ENCODE assay signal across 10 cellular contexts in the genomic region with DNA sequence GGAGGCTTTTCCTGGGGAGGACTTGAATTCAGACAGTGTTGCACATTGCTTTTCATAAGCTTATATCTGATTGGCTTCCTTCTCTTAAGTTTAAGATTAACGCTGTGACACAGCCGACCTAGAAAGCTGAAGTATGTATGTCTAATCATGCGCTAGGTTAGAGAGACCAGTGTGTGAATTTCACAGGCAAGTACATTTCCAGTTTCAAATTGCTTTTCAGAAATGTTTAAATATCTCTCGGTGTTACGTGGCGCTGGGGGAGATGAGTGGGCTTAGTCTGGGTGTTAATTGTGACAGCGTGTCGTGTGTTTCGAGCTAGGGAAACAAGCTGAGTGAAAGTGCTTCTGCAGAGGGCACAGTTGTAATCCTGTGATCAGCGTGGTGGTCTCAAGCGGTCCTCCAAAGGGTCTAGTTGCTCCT.
A peak's percentile ranks its signal among the peaks of the same experiment; 100 is the strongest.
DNase-seq lines count a peak whose midpoint lies in the region; ATAC-seq and TF ChIP-seq lines count a peak whose summit lies in the region.
"Had no signal": no experiment of that assay in that cellular context is flagged by ENCODE, and none has a peak within 500 bp of the region (broad histone marks: within the 10 kb centered on the region; RNA-seq: fewer than 3 reads in every experiment).

No MANE protein-coding gene starts in this region.

- no peak for TF ChIP-seq CTCF in tibial artery (IDR thresholded peaks at IDR 0.05)

- WGBS in mesodermal cell (ENCODE audit: insufficient coverage in 2 of 2), 2 experiments: 84 to 88% methylated on average over 8 to 10 of the region's 11 CpGs

- H3K9me3 ChIP-seq in mesodermal cell (ENCODE audit: control insufficient read depth, low read length) (no peaks in the 10 kb centered on the region), tibial artery (no peaks in the 10 kb centered on the region)

- H3K4me1 ChIP-seq in mesodermal cell (ENCODE audit: control insufficient read depth, insufficient read depth, low read length, poor library complexity, severe bottlenecking) (peaks cover 24% of the 10 kb centered on the region), tibial artery (peaks cover 6 to 52% (median 30%) of the 10 kb centered on the region in 4 donors)

- H3K27me3 ChIP-seq in tibial artery: no peaks in the 10 kb centered on the region

- peaks cover 6% of the 10 kb centered on the region for H3K36me3 ChIP-seq in mesodermal cell (ENCODE audit: control insufficient read depth, insufficient read depth, low read length)
- H3K36me3 ChIP-seq in tibial artery: no peaks in the 10 kb centered on the region

- intact Hi-C loops in tibial artery (cut with DNase I; ENCODE audit: low total_unique reads): no loop called here

- peak overlapping the region; percentile 27 for H3K4me3 ChIP-seq in mesodermal cell (ENCODE audit: extremely low read depth, insufficient read depth, low read length, poor library complexity, severe bottlenecking)
- H3K4me3 ChIP-seq in tibial artery: peak overlapping the region; percentile 59 to 65

- H3K27ac ChIP-seq in caudate nucleus (ENCODE audit: low read depth, low read length) (peak overlapping the region; percentile 86), mesodermal cell (ENCODE audit: low read depth, low read length, severe bottlenecking) (peak overlapping the region; percentile 94), tibial artery (peak overlapping the region; percentile 89 to 94)
- H3K27ac ChIP-seq: 22Rv1 had no signal

- ATAC-seq in HG02840 (IDR thresholded peaks at IDR 0.05; ENCODE audit: low FRiP score, unreplicated experiment) (no peak), HG02870 (IDR thresholded peaks at IDR 0.05; ENCODE audit: unreplicated experiment) (no peak)

- DNase-seq in DMS 273 (lab: John Stamatoyannopoulos, UW; ENCODE audit: unreplicated experiment): peak; percentile 57
- DNase-seq in DMS 273 treated with DMSO at 0.1 percent for 48 hours (lab: John Stamatoyannopoulos, UW): no peak
- DNase-seq in caudate nucleus (lab: John Stamatoyannopoulos, UW): peak in 9 of 61 donors; percentile 26 to 72 (median 51)
- DNase-seq in tibial artery: no peak
- no peak for DNase-seq in NCI-H69 (lab: John Stamatoyannopoulos, UW)
- DNase-seq: effector memory CD4-positive, alpha-beta T cell had no signal
